ENCODE assay signal across 10 cellular contexts in genomic region chr3:133491481-133492059, GRCh38.
DNase-seq lines count a peak whose midpoint lies in the region; ATAC-seq and TF ChIP-seq lines count a peak whose summit lies in the region.
"Had no signal": no experiment of that assay in that cellular context is flagged by ENCODE, and none has a peak within 500 bp of the region (broad histone marks: within the 10 kb centered on the region; RNA-seq: fewer than 3 reads in every experiment).

No MANE protein-coding gene starts in this region.

- no TSS peak for BruUV-seq in Caco-2 (replicated peaks; lab: Mats Ljungman, UMichigan)

- peaks cover 5% of the 10 kb centered on the region for H3K9me3 Mint-ChIP-seq in Caco-2 (ENCODE audit: unreplicated experiment)
- H3K9me3 Mint-ChIP-seq in activated T-helper 17 cell treated with anti-CD3 and anti-CD28 coated beads, Interleukin-2, amount 50 U/mL, for 72 hours: no peaks in the 10 kb centered on the region

- TF ChIP-seq CTCF in Caco-2 (IDR thresholded peaks at IDR 0.05; ENCODE audit: insufficient read depth in 1 of 2, low read depth in 1 of 2, low read length in 1 of 2, severe bottlenecking in 1 of 2, unreplicated experiment in 1 of 2): no peak
- TF ChIP-seq CTCF in right atrium auricular region (IDR thresholded peaks at IDR 0.05): no peak

- H3K4me1 ChIP-seq in Caco-2 (0 out of 2 replicates have a peak, but pooled peaks cover 3% of the 10 kb centered on the region), right atrium auricular region (no peaks in the 10 kb centered on the region)

- intact Hi-C loops in Caco-2 (cut with micrococcal nuclease; ENCODE audit: unreplicated experiment): no loop called here

- no peaks in the 10 kb centered on the region for H3K36me3 Mint-ChIP-seq in Caco-2 (ENCODE audit: insufficient read depth, unreplicated experiment)
- no peaks in the 10 kb centered on the region for H3K36me3 Mint-ChIP-seq in activated T-helper 17 cell treated with anti-CD3 and anti-CD28 coated beads, Interleukin-2, amount 50 U/mL, for 72 hours (ENCODE audit: low read depth)

- H3K4me3 ChIP-seq in Caco-2 (ENCODE audit: low read depth, low read length) (no peak overlapping the region), right atrium auricular region (no peak overlapping the region)

- DNase-seq in Caco-2 (no peak), NCI-H69 (lab: John Stamatoyannopoulos, UW) (no peak), right atrium auricular region (ENCODE audit: low spot score) (no peak), NCI-H526 (lab: John Stamatoyannopoulos, UW) (no peak)
- DNase-seq: aorta, NCI-H1930 had no signal

- no peaks in the 10 kb centered on the region for H3K27me3 Mint-ChIP-seq in Caco-2 (ENCODE audit: insufficient read depth, unreplicated experiment)
- no peaks in the 10 kb centered on the region for H3K27me3 Mint-ChIP-seq in activated T-helper 17 cell treated with anti-CD3 and anti-CD28 coated beads, Interleukin-2, amount 50 U/mL, for 72 hours

- no peak overlapping the region for H3K4me3 Mint-ChIP-seq in Caco-2 (ENCODE audit: unreplicated experiment)
- peak overlapping the region; percentile 60 for H3K4me3 Mint-ChIP-seq in activated T-helper 17 cell treated with anti-CD3 and anti-CD28 coated beads, Interleukin-2, amount 50 U/mL, for 72 hours

- H3K36me3 ChIP-seq in Caco-2 (ENCODE audit: control insufficient read depth, insufficient read depth, low read length) (no peaks in the 10 kb centered on the region), right atrium auricular region (no peaks in the 10 kb centered on the region)

- H3K4me1 Mint-ChIP-seq in Caco-2 (ENCODE audit: low read depth, unreplicated experiment): peaks cover 16% of the 10 kb centered on the region
- H3K4me1 Mint-ChIP-seq in activated T-helper 17 cell treated with anti-CD3 and anti-CD28 coated beads, Interleukin-2, amount 50 U/mL, for 72 hours: peaks cover 29% of the 10 kb centered on the region

- H3K9me3 ChIP-seq in Caco-2 (peaks cover 12% of the 10 kb centered on the region), right atrium auricular region (peaks cover 0 to 4% of the 10 kb centered on the region in 2 donors)

- H3K27me3 ChIP-seq in Caco-2 (replicated peaks; ENCODE audit: control insufficient read depth, insufficient read depth, low read length) (no peaks in the 10 kb centered on the region), right atrium auricular region (no peaks in the 10 kb centered on the region)

- peak overlapping the region; percentile 24 for H3K27ac Mint-ChIP-seq in Caco-2 (ENCODE audit: unreplicated experiment)
- peak overlapping the region; percentile 78 for H3K27ac Mint-ChIP-seq in activated T-helper 17 cell treated with anti-CD3 and anti-CD28 coated beads, Interleukin-2, amount 50 U/mL, for 72 hours

- ATAC-seq in GM19395 (IDR thresholded peaks at IDR 0.05; ENCODE audit: unreplicated experiment): peak; percentile 30
- ATAC-seq in HG03045 (IDR thresholded peaks at IDR 0.05; ENCODE audit: unreplicated experiment): peak; percentile 14
- no peak for ATAC-seq in activated T-helper 17 cell treated with anti-CD3 and anti-CD28 coated beads, Interleukin-2, amount 50 U/mL, for 72 hours (replicated peaks)
- ATAC-seq in GM21360 (IDR thresholded peaks at IDR 0.05; ENCODE audit: unreplicated experiment): no peak

- CTCF ChIA-PET in Caco-2 (lab: Charles Lee): no interaction called here

- POLR2A ChIA-PET in Caco-2 (lab: Charles Lee): no interaction called here

- H3K27ac ChIP-seq in right atrium auricular region: no peak overlapping the region

Comparison
In these comparisons a context has a peak if more than half of its experiments do, and no peak if none do; other contexts are left out.
1. ATAC-seq: peak in GM19395 (single experiment) and HG03045 (single experiment); none in activated T-helper 17 cell treated with anti-CD3 and anti-CD28 coated beads, Interleukin-2, amount 50 U/mL, for 72 hours (single experiment) and GM21360 (single experiment).